In the genomic region with DNA sequence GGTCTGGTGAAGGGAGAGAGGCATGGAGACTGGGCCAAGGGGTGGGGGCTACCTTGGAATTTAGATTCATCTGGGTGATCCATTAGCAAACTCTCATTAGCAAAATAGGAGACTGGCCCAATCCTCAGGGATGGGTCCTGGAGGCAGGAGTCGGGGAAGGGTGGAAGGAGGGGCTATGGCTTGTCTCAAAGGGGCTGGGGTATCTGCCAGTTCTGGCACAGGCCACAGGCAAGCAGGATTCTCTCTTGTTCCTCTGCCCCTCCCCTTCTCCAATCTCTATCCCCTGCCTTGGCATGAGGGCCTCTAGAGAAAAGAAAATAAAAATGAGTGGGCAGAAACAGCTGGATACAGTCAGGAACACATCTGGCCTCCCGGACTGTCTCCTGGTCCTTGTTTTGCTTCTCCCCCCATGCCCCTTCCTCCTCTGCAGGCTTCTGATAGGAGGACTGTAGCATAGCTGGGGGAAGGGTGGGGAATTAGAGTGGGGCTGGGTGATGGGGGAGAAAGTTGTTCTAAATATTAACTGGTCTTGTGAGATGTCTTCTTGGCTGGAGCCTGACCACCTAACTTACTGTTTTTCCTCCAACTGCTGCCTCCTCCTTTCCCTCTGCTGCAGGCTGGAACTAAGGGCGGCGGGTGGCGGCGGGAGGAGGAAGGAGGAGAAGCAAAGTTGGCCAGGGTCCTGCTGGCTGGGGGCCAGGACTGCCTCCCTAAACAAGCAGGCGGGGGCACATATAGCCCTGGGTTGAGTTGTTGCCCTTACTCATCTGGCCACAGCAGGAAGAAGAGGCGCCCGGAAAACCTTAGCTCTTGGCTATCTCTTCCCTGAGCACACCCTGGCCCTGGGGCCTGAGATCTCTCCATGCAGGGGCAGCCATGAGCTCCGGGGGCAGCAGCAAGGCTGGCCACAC, we compare ENCODE assay signal across 8 cellular contexts. TPM values are rescaled to one million over a fixed set of nuclear protein-coding genes. Genes with fewer than 3 reads are reported as not detected.
DNase-seq lines count a peak whose midpoint lies in the region; TF ChIP-seq lines count a peak whose summit lies in the region.

No MANE protein-coding gene starts in this region.

- no peaks in the 10 kb centered on the region for H3K36me3 ChIP-seq in testis (ENCODE audit: low read depth, missing control alignments)

- no peak for TF ChIP-seq CTCF in testis (IDR thresholded peaks at IDR 0.05)

- DNase-seq in HUDEP-2 (lab: John Stamatoyannopoulos, UW; ENCODE audit: unreplicated experiment in 76 of 76) (peak in 74 of 76 experiments; percentile 1 to 80 (median 58)), anterior cingulate cortex (lab: John Stamatoyannopoulos, UW) (peak in 48 of 58 donors; percentile 0 to 79 (median 10)), inferior parietal cortex (ENCODE audit: extremely low spot score) (peak; percentile 6), testis (peak; percentile 77), NCI-H345 treated with DMSO at 0.1 percent for 48 hours (lab: John Stamatoyannopoulos, UW; ENCODE audit: unreplicated experiment) (no peak), HEK293T (ENCODE audit: extremely low spot score) (no peak)
- DNase-seq in activated CD4-positive, alpha-beta T cell treated with anti-CD3 and anti-CD28 coated beads for 4 hours: no peak
- DNase-seq in activated CD4-positive, CD25-positive, alpha-beta regulatory T cell treated with anti-CD3 and anti-CD28 coated beads, Interleukin-2, amount 50 U/mL, for 72 hours: no peak

- H3K9me3 ChIP-seq in testis: no peaks in the 10 kb centered on the region

- H3K27ac ChIP-seq in testis: peak overlapping the region; percentile 50 to 68

- TF ChIP-seq POLR2A in testis (IDR thresholded peaks at IDR 0.05): no peak

- CTCF ChIA-PET in HEK293T (lab: Yijun Ruan, JAX): no interaction called here

- H3K4me3 ChIP-seq in testis: peak overlapping the region in 1 of 2 donors; percentile 26

- no peaks in the 10 kb centered on the region for H3K27me3 ChIP-seq in testis

- intact Hi-C loops in testis (cut with DNase I; ENCODE audit: low total_unique reads): loop anchor here (5.0 kb wide), 1 partner anchor 399 kb away; no protein-coding TSS in a partner anchor

- no peaks in the 10 kb centered on the region for H3K4me1 ChIP-seq in testis

- POLR2A ChIA-PET in HEK293T (lab: Yijun Ruan, JAX): no interaction called here

- WGBS in testis, 2 donors: 23 to 51% methylated on average over 2 to 10 of the region's 10 CpGs

TF ChIP-seq in HEK293T, 16 proteins besides CTCF, POLR2A, EP300 and RAD21:
- TF ChIP-seq NFRKB (IDR thresholded peaks at IDR 0.05) (no peak), CTBP1 (IDR thresholded peaks at IDR 0.05; ENCODE audit: borderline replicate concordance) (no peak), SUZ12 (IDR thresholded peaks at IDR 0.05) (no peak), BHLHE40 (IDR thresholded peaks at IDR 0.05; ENCODE audit: borderline replicate concordance) (no peak), FOXM1 (IDR thresholded peaks at IDR 0.05; ENCODE audit: borderline replicate concordance) (no peak), LEF1 (IDR thresholded peaks at IDR 0.05; ENCODE audit: borderline replicate concordance) (no peak), L3MBTL2 (conservative IDR thresholded peaks at IDR 0.05) (no peak), ELF4 (IDR thresholded peaks at IDR 0.05) (no peak), SP1 (IDR thresholded peaks at IDR 0.05) (no peak), TARDBP (IDR thresholded peaks at IDR 0.05) (no peak), FOXK2 (IDR thresholded peaks at IDR 0.05) (no peak), HDGF (IDR thresholded peaks at IDR 0.05; ENCODE audit: borderline replicate concordance) (no peak), FOXA1 (IDR thresholded peaks at IDR 0.05) (no peak), ARNT (IDR thresholded peaks at IDR 0.05) (no peak), ZNF384 (IDR thresholded peaks at IDR 0.05) (no peak)
- TF ChIP-seq, protein P1, sequence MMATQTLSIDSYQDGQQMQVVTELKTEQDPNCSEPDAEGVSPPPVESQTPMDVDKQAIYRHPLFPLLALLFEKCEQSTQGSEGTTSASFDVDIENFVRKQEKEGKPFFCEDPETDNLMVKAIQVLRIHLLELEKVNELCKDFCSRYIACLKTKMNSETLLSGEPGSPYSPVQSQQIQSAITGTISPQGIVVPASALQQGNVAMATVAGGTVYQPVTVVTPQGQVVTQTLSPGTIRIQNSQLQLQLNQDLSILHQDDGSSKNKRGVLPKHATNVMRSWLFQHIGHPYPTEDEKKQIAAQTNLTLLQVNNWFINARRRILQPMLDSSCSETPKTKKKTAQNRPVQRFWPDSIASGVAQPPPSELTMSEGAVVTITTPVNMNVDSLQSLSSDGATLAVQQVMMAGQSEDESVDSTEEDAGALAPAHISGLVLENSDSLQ (IDR thresholded peaks at IDR 0.05): no peak

RNA-seq across cellular contexts. Expression of a gene that starts 53.3 kb away (rescaled TPM):
- 10 to 100 TPM; 87.8 to 89.7 TPM for total RNA-seq in testis
- 50.8 TPM for polyA plus RNA-seq in testis (ENCODE audit: insufficient read depth, low read depth, low replicate concordance)

Comparison
In these comparisons a context has a peak if more than half of its experiments do, and no peak if none do; other contexts are left out.
1. DNase-seq: peak in HUDEP-2 (74 of 76), anterior cingulate cortex (48 of 58), inferior parietal cortex (single experiment) and testis (single experiment); none in activated CD4-positive, alpha-beta T cell treated with anti-CD3 and anti-CD28 coated beads for 4 hours (0 of 2), NCI-H345 treated with DMSO at 0.1 percent for 48 hours (single experiment), HEK293T (single experiment) and activated CD4-positive, CD25-positive, alpha-beta regulatory T cell treated with anti-CD3 and anti-CD28 coated beads, Interleukin-2, amount 50 U/mL, for 72 hours (single experiment).